ENCODE assay signal across 8 cellular contexts in the genomic region with DNA sequence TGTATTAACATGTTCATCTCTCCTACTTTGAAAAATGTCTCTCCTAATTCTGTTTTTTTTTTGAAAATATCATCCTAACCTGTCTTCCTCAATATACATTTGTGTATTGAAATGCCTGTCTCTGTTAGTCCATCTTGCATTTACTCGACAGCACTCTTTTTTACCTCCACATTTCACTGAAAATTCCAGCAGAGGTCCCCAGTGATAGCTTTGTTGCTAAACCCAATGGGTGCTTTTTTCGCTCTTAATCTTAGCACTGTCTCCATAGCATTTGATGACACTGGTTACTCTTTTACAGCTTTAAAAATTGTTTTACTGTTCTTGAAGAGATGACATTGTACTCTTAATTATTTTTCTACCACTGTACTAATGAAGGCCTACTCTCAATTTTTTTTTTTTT. TPM values are rescaled to one million over a fixed set of nuclear protein-coding genes. Genes with fewer than 3 reads are reported as not detected.
DNase-seq lines count a peak whose midpoint lies in the region; ATAC-seq, FAIRE-seq and TF ChIP-seq lines count a peak whose summit lies in the region.

No MANE protein-coding gene starts in this region.

- H3K4me1 ChIP-seq in ascending aorta (peaks cover 5 to 31% of the 10 kb centered on the region in 2 donors), HepG2 (ENCODE audit: insufficient read depth, low read length) (peaks cover 8% of the 10 kb centered on the region)

- no peak for FAIRE-seq in HepG2 (lab: Jason Lieb, UNC)

- no TSS peak for BruUV-seq in HepG2 (replicated peaks; lab: Mats Ljungman, UMichigan)

- peaks cover 56% of the 10 kb centered on the region for H3K79me2 ChIP-seq in HepG2 (ENCODE audit: insufficient read depth, low read length)

- no peak overlapping the region for H3K4me2 ChIP-seq in HepG2 (ENCODE audit: low read depth, low read length)

- peak; percentile 18 to 41 (median 38) for TF ChIP-seq CTCF in ascending aorta (IDR thresholded peaks at IDR 0.05)
- TF ChIP-seq CTCF in HepG2 (CRISPR knock-in tag; IDR thresholded peaks at IDR 0.05), result peak; percentile 54

- H3K27me3 ChIP-seq in ascending aorta, result no peaks in the 10 kb centered on the region
- no peaks in the 10 kb centered on the region for H3K27me3 ChIP-seq in HepG2 (ENCODE audit: control insufficient read depth in 1 of 2, insufficient read depth in 2 of 2, low read length in 2 of 2)

- TF ChIP-seq EP300 in HepG2 (IDR thresholded peaks at IDR 0.05; ENCODE audit: low read depth in 2 of 2, low read length in 2 of 2) (no peak), HepG2 (CRISPR knock-in tag; IDR thresholded peaks at IDR 0.05; ENCODE audit: borderline replicate concordance) (no peak)

- in situ Hi-C loops in HepG2 (cut with HindIII; ENCODE audit: extremely low pct_ligation_motif_present, low pct_unique_long_range_greater_than_20kb), result loop anchor here (5.0 kb wide), 1 partner anchor 140 kb away; no protein-coding TSS in a partner anchor

- DNase-seq in D341Med (ENCODE audit: low spot score) (peak; percentile 34), HuH-7 (ENCODE audit: low spot score) (peak; percentile 30), ascending aorta (ENCODE audit: low spot score in 2 of 2) (no peak), HepG2 (ENCODE audit: low spot score) (peak; percentile 49), DMS153 (lab: John Stamatoyannopoulos, UW) (no peak)
- DNase-seq in stimulated activated CD4-positive, alpha-beta T cell treated with anti-CD3 and anti-CD28 coated beads, Interleukin-2, amount 100 ng/mL, for 48 hours, result no peak

- POLR2A ChIA-PET in HepG2 (lab: Yijun Ruan, JAX), result no interaction called here

- ATAC-seq in HepG2 (peak; percentile 67; the same call in 2 of the 3 replicates), GM18873 (IDR thresholded peaks at IDR 0.05; ENCODE audit: low FRiP score, unreplicated experiment) (no peak), GM21526 (IDR thresholded peaks at IDR 0.05; ENCODE audit: low FRiP score, unreplicated experiment) (no peak)

- H4K20me1 ChIP-seq in HepG2 (ENCODE audit: insufficient read depth, low read length), result no peaks in the 10 kb centered on the region

- H3K27ac ChIP-seq in ascending aorta (no peak overlapping the region), HepG2 (ENCODE audit: extremely low read length, insufficient read depth, low read length) (no peak overlapping the region)

- peak; percentile 74 for TF ChIP-seq RAD21 in HepG2 (CRISPR knock-in tag; IDR thresholded peaks at IDR 0.05)

- H3K36me3 ChIP-seq in ascending aorta, result no peaks in the 10 kb centered on the region
- H3K36me3 ChIP-seq in HepG2 (replicated peaks in 1 of 2; ENCODE audit: control insufficient read depth in 1 of 2, insufficient read depth in 2 of 2, low read length in 2 of 2), result no peaks in the 10 kb centered on the region

- no peak overlapping the region for H2AFZ ChIP-seq in HepG2 (ENCODE audit: low read length)

- H3K4me3 ChIP-seq in ascending aorta, result no peak overlapping the region
- no peak overlapping the region for H3K4me3 ChIP-seq in HepG2 (replicated peaks in 1 of 3; ENCODE audit: insufficient read depth in 1 of 3, low read depth in 2 of 3, low read length in 3 of 3)

- no peak overlapping the region for H3K9ac ChIP-seq in HepG2 (ENCODE audit: insufficient read depth, low read depth, low read length)

- intact Hi-C loops in ascending aorta (cut with DNase I), result no loop called here
- intact Hi-C loops in HepG2 (cut with micrococcal nuclease; ENCODE audit: unreplicated experiment), result loop anchor here (2.0 to 10.0 kb wide), 2 partner anchors 107 to 141 kb away; no protein-coding TSS in a partner anchor

- H3K9me3 ChIP-seq in ascending aorta (no peaks in the 10 kb centered on the region), HepG2 (ENCODE audit: low read length) (no peaks in the 10 kb centered on the region)

- CTCF ChIA-PET in HepG2 (lab: Yijun Ruan, JAX; ENCODE audit: low intra/inter-chr PET ratio, low total read pairs), result interaction anchor here (2.3 kb wide), 1 partner anchor 141 kb away, joined by 20 read pairs; no protein-coding TSS in a partner anchor

- TF ChIP-seq POLR2A in HepG2 (IDR thresholded peaks at IDR 0.05; ENCODE audit: insufficient read depth in 1 of 2, low read depth in 2 of 2, low read length in 2 of 2), result no peak

- 83% methylated on average over 2 of the region's 2 CpGs for WGBS in HepG2 (ENCODE audit: low lambda C conversion rate)

TF ChIP-seq in HepG2, 621 proteins besides CTCF, POLR2A, EP300 and RAD21:
- TF ChIP-seq RORA (CRISPR knock-in tag; IDR thresholded peaks at IDR 0.05) (no peak), STAG1 (CRISPR knock-in tag; IDR thresholded peaks at IDR 0.05) (peak; percentile 76), ZNF550 (CRISPR knock-in tag; IDR thresholded peaks at IDR 0.05; ENCODE audit: borderline replicate concordance) (no peak), SMC3 (IDR thresholded peaks at IDR 0.05; ENCODE audit: low read length) (peak; percentile 50; the same call in 1 of the 2 replicates), PHB2 (IDR thresholded peaks at IDR 0.05; ENCODE audit: partially characterized antibody) (no peak)

RNA-seq across cellular contexts. Expression of a gene that starts 10.8 kb away (rescaled TPM):
- 101 TPM for total RNA-seq in ascending aorta
- total RNA-seq in HepG2 (2016; rRNA removed; fragmentation: Illumina TruSeq; extraction: Trizol), result 142 and 198 TPM in 2 replicates
- 83.0 and 90.3 TPM in 2 replicates for total RNA-seq in HepG2 (2016; cell fraction: cytosol; rRNA removed; fragmentation: Illumina TruSeq; extraction: Trizol; ENCODE audit: low read depth)
- total RNA-seq in HepG2 (2016; cell fraction: insoluble cytoplasmic fraction; rRNA removed; fragmentation: Illumina TruSeq; extraction: Trizol), result 140 and 189 TPM in 2 replicates
- total RNA-seq in HepG2 (2016; cell fraction: membrane; rRNA removed; fragmentation: Illumina TruSeq; extraction: Trizol), result 195 and 199 TPM in 2 replicates
- total RNA-seq in HepG2 (2016; cell fraction: nucleus; rRNA removed; fragmentation: Illumina TruSeq; extraction: Trizol), result 96.3 and 107 TPM in 2 replicates
- 83.6 and 90.3 TPM in 2 replicates for polyA plus RNA-seq in HepG2 (2011; rRNA removed)
- 52.4 and 69.4 TPM in 2 replicates for polyA plus RNA-seq in HepG2 (2011; cell fraction: cytosol; rRNA removed)
- 49.8 and 58.7 TPM in 2 replicates for polyA plus RNA-seq in HepG2 (2011; cell fraction: nucleus; rRNA removed)
- 57.7 and 63.5 TPM in 2 replicates for polyA plus RNA-seq in HepG2 (2012)
- 46.8 and 71.1 TPM in 2 replicates for polyA plus RNA-seq in HepG2 (2016; cell fraction: cytosol; fragmentation: Illumina TruSeq; extraction: Trizol; ENCODE audit: low read depth)
- 168 and 174 TPM in 2 replicates for polyA plus RNA-seq in HepG2 (2016; cell fraction: insoluble cytoplasmic fraction; fragmentation: Illumina TruSeq; extraction: Trizol; ENCODE audit: low read depth)
- 130 and 144 TPM in 2 replicates for polyA plus RNA-seq in HepG2 (2016; cell fraction: membrane; fragmentation: Illumina TruSeq; extraction: Trizol; ENCODE audit: low read depth)
- polyA plus RNA-seq in HepG2 (2016; cell fraction: nucleus; fragmentation: Illumina TruSeq; extraction: Trizol; ENCODE audit: insufficient read depth, low read depth), result 90.8 and 95.0 TPM in 2 replicates
- 188 and 207 TPM in 2 replicates for polyA minus RNA-seq in HepG2 (2011; rRNA and poly(A)+ RNA removed; ENCODE audit: low replicate concordance)
- polyA minus RNA-seq in HepG2 (2011; cell fraction: cytosol; rRNA and poly(A)+ RNA removed), result 68.2 and 76.9 TPM in 2 replicates
- polyA minus RNA-seq in HepG2 (2011; cell fraction: nucleus; rRNA and poly(A)+ RNA removed), result 202 and 205 TPM in 2 replicates

Comparison
In these comparisons a context has a peak if more than half of its experiments do, and no peak if none do; other contexts are left out.
1. DNase-seq: peak in D341Med (single experiment), HuH-7 (single experiment) and HepG2 (single experiment); none in ascending aorta (0 of 2), DMS153 (single experiment) and stimulated activated CD4-positive, alpha-beta T cell treated with anti-CD3 and anti-CD28 coated beads, Interleukin-2, amount 100 ng/mL, for 48 hours (0 of 2).